24 cellular contexts compared by ENCODE assay signal in genomic region chr9:135768516-135769218, GRCh38.
A peak's percentile ranks its signal among the peaks of the same experiment; 100 is the strongest.
DNase-seq lines count a peak whose midpoint lies in the region; ATAC-seq, FAIRE-seq and TF ChIP-seq lines count a peak whose summit lies in the region.
"Had no signal": no experiment of that assay in that cellular context is flagged by ENCODE, and none has a peak within 500 bp of the region (broad histone marks: within the 10 kb centered on the region; RNA-seq: fewer than 3 reads in every experiment).

No MANE protein-coding gene starts in this region.

- no peak for FAIRE-seq in HepG2 (lab: Jason Lieb, UNC)
- no peak for FAIRE-seq in astrocyte (lab: Jason Lieb, UNC)
- FAIRE-seq: A204.1, GM12891, GM18507, HTR-8/SVneo had no signal

- no peak overlapping the region for H3K4me3 Mint-ChIP-seq in astrocyte (ENCODE audit: unreplicated experiment)
- H3K4me3 Mint-ChIP-seq: CD4-positive, CD25-positive, alpha-beta regulatory T cell; CD8-positive, alpha-beta memory T cell; GM23338; IgD-negative memory B cell had no signal

- no TSS peak for BruUV-seq in HepG2 (replicated peaks; lab: Mats Ljungman, UMichigan)

- no peak overlapping the region for H4K8ac ChIP-seq in mesenchymal stem cell (ENCODE audit: low read length)

- no peak for TF ChIP-seq EP300 in HepG2 (IDR thresholded peaks at IDR 0.05; ENCODE audit: low read depth in 2 of 2, low read length in 2 of 2)
- TF ChIP-seq EP300 in HepG2 (CRISPR knock-in tag; IDR thresholded peaks at IDR 0.05; ENCODE audit: borderline replicate concordance) = no peak

- H3K4me1 ChIP-seq in HepG2 (ENCODE audit: insufficient read depth, low read length) (no peaks in the 10 kb centered on the region), right lobe of liver (no peaks in the 10 kb centered on the region), astrocyte (ENCODE audit: insufficient read depth, low read length) (no peaks in the 10 kb centered on the region), mesenchymal stem cell (ENCODE audit: control insufficient read depth, insufficient read depth, low read depth, low read length) (no peaks in the 10 kb centered on the region)
- H3K4me1 ChIP-seq: BE2C, HAP-1 had no signal

- H3K27me3 Mint-ChIP-seq in astrocyte (ENCODE audit: low read depth, unreplicated experiment) = peaks cover 5% of the 10 kb centered on the region
- H3K27me3 Mint-ChIP-seq: CD4-positive, CD25-positive, alpha-beta regulatory T cell; IgD-negative memory B cell had no signal

- in situ Hi-C loops in HepG2 (cut with HindIII; ENCODE audit: extremely low pct_ligation_motif_present, low pct_unique_long_range_greater_than_20kb) = no loop called here

- no peak overlapping the region for H2BK12ac ChIP-seq in mesenchymal stem cell (ENCODE audit: low read length in 2 of 2)

- DNase-seq in HepG2 (ENCODE audit: low spot score) (no peak), right lobe of liver (no peak), astrocyte (ENCODE audit: low read depth) (no peak), mesenchymal stem cell (no peak), NCI-H2227 (lab: John Stamatoyannopoulos, UW; ENCODE audit: unreplicated experiment) (no peak), NCI-H524 (lab: John Stamatoyannopoulos, UW) (no peak), A172 (ENCODE audit: low spot score) (no peak)
- DNase-seq: ACHN; BE2C; C1 segment of cervical spinal cord; CD4-positive, CD25-positive, alpha-beta regulatory T cell; CD8-positive, alpha-beta memory T cell; COR-L47; DMS 273 treated with DMSO at 0.1 percent for 48 hours; DND-41; EL had no signal

- H3K9ac ChIP-seq in HepG2 (ENCODE audit: insufficient read depth, low read depth, low read length) (no peak overlapping the region), astrocyte (ENCODE audit: low read length) (no peak overlapping the region), mesenchymal stem cell (ENCODE audit: low read length) (no peak overlapping the region)
- H3K9ac ChIP-seq: KMS-11 had no signal

- ATAC-seq in HepG2 (no peak), right lobe of liver (no peak)
- ATAC-seq: GM23338 had no signal

- no peak overlapping the region for H2BK15ac ChIP-seq in mesenchymal stem cell (ENCODE audit: low read depth, poor library complexity, severe bottlenecking)

- no peaks in the 10 kb centered on the region for H3K36me3 Mint-ChIP-seq in astrocyte (ENCODE audit: low read depth, unreplicated experiment)
- H3K36me3 Mint-ChIP-seq: CD4-positive, CD25-positive, alpha-beta regulatory T cell; CD8-positive, alpha-beta memory T cell; IgD-negative memory B cell had no signal

- CTCF ChIA-PET in HepG2 (lab: Yijun Ruan, JAX; ENCODE audit: low intra/inter-chr PET ratio, low total read pairs) = no interaction called here

- peaks cover 5 to 27% of the 10 kb centered on the region in 2 experiments; a peak in 3 of 5 replicates for H3K27me3 ChIP-seq in HepG2 (ENCODE audit: control insufficient read depth in 1 of 2, insufficient read depth in 2 of 2, low read length in 2 of 2)
- no peaks in the 10 kb centered on the region for H3K27me3 ChIP-seq in right lobe of liver
- no peaks in the 10 kb centered on the region for H3K27me3 ChIP-seq in astrocyte (ENCODE audit: insufficient read depth, low read length)
- H3K27me3 ChIP-seq in mesenchymal stem cell (ENCODE audit: control insufficient read depth in 1 of 2, insufficient read depth in 1 of 2, low read length in 2 of 2) = no peaks in the 10 kb centered on the region
- H3K27me3 ChIP-seq: BE2C had no signal

- H3K4me3 ChIP-seq in HepG2 (replicated peaks in 1 of 3; ENCODE audit: insufficient read depth in 1 of 3, low read depth in 2 of 3, low read length in 3 of 3) (no peak overlapping the region), right lobe of liver (no peak overlapping the region), astrocyte (ENCODE audit: insufficient read depth, low read depth, low read length) (no peak overlapping the region), mesenchymal stem cell (ENCODE audit: insufficient read depth in 1 of 2, low read depth in 1 of 2, low read length in 2 of 2) (peak overlapping the region in 1 of 2 experiments; percentile 5)
- H3K4me3 ChIP-seq: GM23338, HAP-1 had no signal

- no peaks in the 10 kb centered on the region for H3K4me1 Mint-ChIP-seq in astrocyte (ENCODE audit: low read depth, unreplicated experiment)
- H3K4me1 Mint-ChIP-seq: CD4-positive, CD25-positive, alpha-beta regulatory T cell; CD8-positive, alpha-beta memory T cell; GM23338; IgD-negative memory B cell had no signal

- intact Hi-C loops in HepG2 (cut with micrococcal nuclease; ENCODE audit: unreplicated experiment) (no loop called here), right lobe of liver (cut with DNase I) (no loop called here)

- no peak for TF ChIP-seq POLR2A in HepG2 (IDR thresholded peaks at IDR 0.05; ENCODE audit: insufficient read depth in 1 of 2, low read depth in 2 of 2, low read length in 2 of 2)
- TF ChIP-seq POLR2A in right lobe of liver (IDR thresholded peaks at IDR 0.05) = no peak

- no peak overlapping the region for H2BK120ac ChIP-seq in mesenchymal stem cell (ENCODE audit: low read depth, low read length)

- H3K36me3 ChIP-seq in HepG2 (replicated peaks in 1 of 2; ENCODE audit: control insufficient read depth in 1 of 2, insufficient read depth in 2 of 2, low read length in 2 of 2) (no peaks in the 10 kb centered on the region), right lobe of liver (no peaks in the 10 kb centered on the region), astrocyte (ENCODE audit: insufficient read depth, low read length) (no peaks in the 10 kb centered on the region), mesenchymal stem cell (ENCODE audit: control insufficient read depth in 1 of 2, insufficient read depth in 2 of 2, low read depth in 1 of 2, low read length in 2 of 2) (no peaks in the 10 kb centered on the region)
- H3K36me3 ChIP-seq: HAP-1 had no signal

- POLR2A ChIA-PET in HepG2 (lab: Yijun Ruan, JAX) = no interaction called here

- no peak overlapping the region for H2BK5ac ChIP-seq in mesenchymal stem cell (ENCODE audit: low read depth, low read length, poor library complexity, severe bottlenecking)

- no peak overlapping the region for H3K4me2 ChIP-seq in HepG2 (ENCODE audit: low read depth, low read length)
- no peak overlapping the region for H3K4me2 ChIP-seq in astrocyte (ENCODE audit: low read length)
- no peak overlapping the region for H3K4me2 ChIP-seq in mesenchymal stem cell (ENCODE audit: low read length, poor library complexity, severe bottlenecking)
- H3K4me2 ChIP-seq: GM23338, KMS-11 had no signal

- no peak for TF ChIP-seq CTCF in HepG2 (CRISPR knock-in tag; IDR thresholded peaks at IDR 0.05)
- TF ChIP-seq CTCF in right lobe of liver (IDR thresholded peaks at IDR 0.05) = no peak
- no peak for TF ChIP-seq CTCF in astrocyte (IDR thresholded peaks at IDR 0.05; ENCODE audit: insufficient read depth, low read depth, low read length)

- H3K27ac ChIP-seq in HepG2 (ENCODE audit: extremely low read length, insufficient read depth, low read length) (no peak overlapping the region), right lobe of liver (no peak overlapping the region), astrocyte (ENCODE audit: low read depth, low read length) (no peak overlapping the region), mesenchymal stem cell (ENCODE audit: low read length, poor library complexity, severe bottlenecking) (no peak overlapping the region)
- H3K27ac ChIP-seq: KMS-11 had no signal

- peak overlapping the region in 1 of 2 experiments; percentile 2 for H3K23ac ChIP-seq in mesenchymal stem cell (ENCODE audit: low read length in 2 of 2)

- no peak for TF ChIP-seq RAD21 in HepG2 (CRISPR knock-in tag; IDR thresholded peaks at IDR 0.05)

- H2AFZ ChIP-seq in HepG2 (ENCODE audit: low read length) = no peak overlapping the region
- H2AFZ ChIP-seq in astrocyte (ENCODE audit: low read depth, low read length) = no peak overlapping the region
- no peak overlapping the region for H2AFZ ChIP-seq in mesenchymal stem cell (ENCODE audit: low read depth, low read length)
- H2AFZ ChIP-seq: GM23338 had no signal

- H3K79me2 ChIP-seq in HepG2 (ENCODE audit: insufficient read depth, low read length) (no peaks in the 10 kb centered on the region), astrocyte (ENCODE audit: insufficient read depth, low read length) (no peaks in the 10 kb centered on the region)

- H3K27ac Mint-ChIP-seq in astrocyte (ENCODE audit: unreplicated experiment) = peak overlapping the region; percentile 9
- H3K27ac Mint-ChIP-seq: CD4-positive, CD25-positive, alpha-beta regulatory T cell; CD8-positive, alpha-beta memory T cell; GM23338 had no signal

- peak overlapping the region; percentile 78 for H4K91ac ChIP-seq in mesenchymal stem cell (ENCODE audit: low read length)

- H4K20me1 ChIP-seq in HepG2 (ENCODE audit: insufficient read depth, low read length) = no peaks in the 10 kb centered on the region
- H4K20me1 ChIP-seq in astrocyte (ENCODE audit: insufficient read depth, low read length) = no peaks in the 10 kb centered on the region

- H3K9me3 Mint-ChIP-seq in astrocyte (ENCODE audit: unreplicated experiment) = peaks cover 9% of the 10 kb centered on the region

- H3K9me3 ChIP-seq in HepG2 (ENCODE audit: low read length) (peaks cover 12% of the 10 kb centered on the region), right lobe of liver (no peaks in the 10 kb centered on the region), astrocyte (ENCODE audit: insufficient read depth, low read depth, low read length) (peaks cover 12% of the 10 kb centered on the region), mesenchymal stem cell (ENCODE audit: control insufficient read depth, low read length) (peaks cover 9% of the 10 kb centered on the region)
- H3K9me3 ChIP-seq: BE2C, HAP-1 had no signal

- H3K79me1 ChIP-seq in mesenchymal stem cell (replicated peaks; ENCODE audit: low read length, poor library complexity, severe bottlenecking) = no peaks in the 10 kb centered on the region

- 36% methylated on average over 29 of the region's 43 CpGs for WGBS in HepG2 (ENCODE audit: low lambda C conversion rate)
- WGBS in right lobe of liver (ENCODE audit: insufficient coverage, low coverage, low lambda C conversion rate, missing lambda C conversion rate) = 88% methylated on average over 23 of the region's 43 CpGs
- WGBS in mesenchymal stem cell = 89% methylated on average over 40 of the region's 43 CpGs

- no peak overlapping the region for H2AK5ac ChIP-seq in mesenchymal stem cell (ENCODE audit: low read length, severe bottlenecking)

- H3K14ac ChIP-seq in mesenchymal stem cell (ENCODE audit: low read length in 2 of 2) = no peak overlapping the region

- no peak overlapping the region for H3K18ac ChIP-seq in mesenchymal stem cell (ENCODE audit: low read depth in 1 of 2, low read length in 2 of 2)

- H3K4ac ChIP-seq in mesenchymal stem cell (ENCODE audit: low read depth in 1 of 2, low read length in 2 of 2) = no peak overlapping the region

TF ChIP-seq in HepG2, 621 proteins besides CTCF, POLR2A, EP300 and RAD21 (continues in another document):
- no peak for TF ChIP-seq ZNF496 (CRISPR knock-in tag; IDR thresholded peaks at IDR 0.05; ENCODE audit: insufficient replicate concordance)
